ENCODE assay signal across 8 cellular contexts in genomic region chr16:68760671-68761275, GRCh38. TPM values are rescaled to one million over a fixed set of nuclear protein-coding genes. Genes with fewer than 3 reads are reported as not detected.
DNase-seq lines count a peak whose midpoint lies in the region; ATAC-seq lines count a peak whose summit lies in the region.

No MANE protein-coding gene starts in this region.

- intact Hi-C loops in left colon (cut with DNase I, micrococcal nuclease) = no loop called here

- H3K4me1 Mint-ChIP-seq in activated CD8-positive, alpha-beta T cell treated with anti-CD3 and anti-CD28 coated beads, Interleukin-2, amount 10 ng/mL, durations not matched to agents 7 days and 5 days (ENCODE audit: low read depth) = peaks cover 44% of the 10 kb centered on the region

- no peak overlapping the region for H3K4me3 Mint-ChIP-seq in activated CD8-positive, alpha-beta T cell treated with anti-CD3 and anti-CD28 coated beads, Interleukin-2, amount 10 ng/mL, durations not matched to agents 7 days and 5 days

- DNase-seq in COLO829 (ENCODE audit: low spot score) (peak; percentile 75), left colon (no peak), superior temporal gyrus (ENCODE audit: extremely low spot score) (peak; percentile 87), NCI-H1092 treated with DMSO at 0.1 percent for 48 hours (lab: John Stamatoyannopoulos, UW) (no peak), dedifferentiated amniotic fluid mesenchymal stem cell (ENCODE audit: extremely low spot score) (no peak)
- DNase-seq in activated CD8-positive, alpha-beta T cell treated with anti-CD3 and anti-CD28 coated beads, Interleukin-2, amount 10 ng/mL, durations not matched to agents 7 days and 5 days = no peak

- CTCF ChIA-PET in activated CD8-positive, alpha-beta T cell treated with anti-CD3 and anti-CD28 coated beads, Interleukin-2, amount 10 ng/mL, durations not matched to agents 7 days and 5 days (lab: Charles Lee) = no interaction called here

- no peaks in the 10 kb centered on the region for H3K27me3 Mint-ChIP-seq in activated CD8-positive, alpha-beta T cell treated with anti-CD3 and anti-CD28 coated beads, Interleukin-2, amount 10 ng/mL, durations not matched to agents 7 days and 5 days (ENCODE audit: low read depth)

- POLR2A ChIA-PET in activated CD8-positive, alpha-beta T cell treated with anti-CD3 and anti-CD28 coated beads, Interleukin-2, amount 10 ng/mL, durations not matched to agents 7 days and 5 days (lab: Charles Lee) = no interaction called here

- H3K27ac Mint-ChIP-seq in activated CD8-positive, alpha-beta T cell treated with anti-CD3 and anti-CD28 coated beads, Interleukin-2, amount 10 ng/mL, durations not matched to agents 7 days and 5 days = no peak overlapping the region

- H3K9me3 Mint-ChIP-seq in activated CD8-positive, alpha-beta T cell treated with anti-CD3 and anti-CD28 coated beads, Interleukin-2, amount 10 ng/mL, durations not matched to agents 7 days and 5 days (ENCODE audit: insufficient read depth) = no peaks in the 10 kb centered on the region

- ATAC-seq in GM19397 (IDR thresholded peaks at IDR 0.05; ENCODE audit: unreplicated experiment) (peak; percentile 56), HG03378 (IDR thresholded peaks at IDR 0.05; ENCODE audit: unreplicated experiment) (peak; percentile 50), left colon (peak; percentile 14)
- ATAC-seq in activated CD8-positive, alpha-beta T cell treated with anti-CD3 and anti-CD28 coated beads, Interleukin-2, amount 10 ng/mL, durations not matched to agents 7 days and 5 days = peak; percentile 26

- no peaks in the 10 kb centered on the region for H3K36me3 Mint-ChIP-seq in activated CD8-positive, alpha-beta T cell treated with anti-CD3 and anti-CD28 coated beads, Interleukin-2, amount 10 ng/mL, durations not matched to agents 7 days and 5 days (ENCODE audit: low read depth)

RNA-seq across cellular contexts. Expression of gene CDH1, which starts 23.7 kb away (rescaled TPM):
- total RNA-seq in activated CD8-positive, alpha-beta T cell treated with anti-CD3 and anti-CD28 coated beads, Interleukin-2, amount 10 ng/mL, durations not matched to agents 7 days and 5 days = not detected
- 100 to 1,000 TPM; 714 to 770 TPM for total RNA-seq in left colon

Comparison
In these comparisons a context has a peak if more than half of its experiments do, and no peak if none do; other contexts are left out.
1. DNase-seq: peak in COLO829 (single experiment) and superior temporal gyrus (single experiment); none in activated CD8-positive, alpha-beta T cell treated with anti-CD3 and anti-CD28 coated beads, Interleukin-2, amount 10 ng/mL, durations not matched to agents 7 days and 5 days (single experiment), left colon (0 of 2), NCI-H1092 treated with DMSO at 0.1 percent for 48 hours (single experiment) and dedifferentiated amniotic fluid mesenchymal stem cell (single experiment).
2. RNA of gene CDH1, which starts 23.7 kb away (total RNA-seq): 714 to 770 TPM in left colon; not detected in activated CD8-positive, alpha-beta T cell treated with anti-CD3 and anti-CD28 coated beads, Interleukin-2, amount 10 ng/mL, durations not matched to agents 7 days and 5 days; every median in the first group is over 100 times any median in the second.
3. Peak in every context shown above with its lines, with median percentiles within 50 percentile points of each other: ATAC-seq.